Comparison of ENCODE assay signal across 17 cellular contexts in the genomic region with DNA sequence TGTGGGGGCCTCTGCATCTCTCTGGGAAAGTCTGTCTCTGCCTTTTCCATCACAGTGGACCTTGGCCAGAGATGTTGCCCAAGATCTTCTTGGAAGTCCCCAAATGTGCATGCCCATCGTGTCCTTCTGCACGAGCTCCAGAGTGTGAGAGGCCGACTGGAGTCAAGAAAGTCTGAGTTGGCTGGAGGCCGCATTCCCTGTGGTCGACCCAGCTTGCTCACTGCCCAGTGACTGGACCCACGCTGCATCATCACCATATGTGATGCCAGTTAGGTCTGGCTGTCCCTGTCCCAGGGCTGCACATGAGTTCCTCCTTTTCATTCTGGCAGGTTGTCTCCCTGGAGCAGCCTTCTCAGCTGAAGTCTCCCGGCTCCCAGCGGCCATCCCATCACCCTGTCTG.
DNase-seq lines count a peak whose midpoint lies in the region; ATAC-seq and TF ChIP-seq lines count a peak whose summit lies in the region.
"Had no signal": no experiment of that assay in that cellular context is flagged by ENCODE, and none has a peak within 500 bp of the region (broad histone marks: within the 10 kb centered on the region; RNA-seq: fewer than 3 reads in every experiment).

No MANE protein-coding gene starts in this region.

- in situ Hi-C loops in astrocyte of the spinal cord (cut with HindIII; ENCODE audit: low sequenced_read_pairs): no loop called here

- no peaks in the 10 kb centered on the region for H3K27me3 Mint-ChIP-seq in T-helper 1 cell treated with Interleukin-12 subunit alpha and Interleukin-12 subunit beta and Interleukin-4 antibody, amounts not matched to agents 30 μg/mL and 1 μg/mL, for 36 hours (ENCODE audit: low read depth)
- no peaks in the 10 kb centered on the region for H3K27me3 Mint-ChIP-seq in neural crest cell (ENCODE audit: low read depth)

- H3K9me3 Mint-ChIP-seq in T-helper 1 cell treated with Interleukin-12 subunit alpha and Interleukin-12 subunit beta and Interleukin-4 antibody, amounts not matched to agents 30 μg/mL and 1 μg/mL, for 36 hours: peaks cover 12% of the 10 kb centered on the region
- no peaks in the 10 kb centered on the region for H3K9me3 Mint-ChIP-seq in neural crest cell
- H3K9me3 Mint-ChIP-seq: H9 had no signal

- H3K4me3 Mint-ChIP-seq in T-helper 1 cell treated with Interleukin-12 subunit alpha and Interleukin-12 subunit beta and Interleukin-4 antibody, amounts not matched to agents 30 μg/mL and 1 μg/mL, for 36 hours: no peak overlapping the region
- H3K4me3 Mint-ChIP-seq in neural crest cell: no peak overlapping the region
- H3K4me3 Mint-ChIP-seq: H9, neural progenitor cell had no signal

- DNase-seq in T-helper 1 cell (no peak), HCEC 1CT (peak; percentile 14), astrocyte of the spinal cord (ENCODE audit: low read depth, low spot score) (peak; percentile 19), neural crest cell (ENCODE audit: low read depth, low spot score) (no peak), DMS53 treated with DMSO at 0.1 percent for 48 hours (lab: John Stamatoyannopoulos, UW; ENCODE audit: unreplicated experiment) (no peak)
- DNase-seq: activated CD4-positive, CD25-positive, alpha-beta regulatory T cell; H9; NCI-H2081 treated with DMSO at 0.1 percent for 48 hours; NCI-H526 treated with DMSO at 0.1 percent for 48 hours; stimulated activated CD4-positive, alpha-beta T cell treated with anti-CD3 and anti-CD28 coated beads, Interleukin-1b, Interleukin-23, amount 100 ng/mL, for 48 hours; testis had no signal

- ATAC-seq in HG03520 (IDR thresholded peaks at IDR 0.05; ENCODE audit: unreplicated experiment) (no peak), GM21447 (IDR thresholded peaks at IDR 0.05; ENCODE audit: unreplicated experiment) (no peak)

- peaks cover 4% of the 10 kb centered on the region for H3K36me3 Mint-ChIP-seq in T-helper 1 cell treated with Interleukin-12 subunit alpha and Interleukin-12 subunit beta and Interleukin-4 antibody, amounts not matched to agents 30 μg/mL and 1 μg/mL, for 36 hours (ENCODE audit: low read depth)
- no peaks in the 10 kb centered on the region for H3K36me3 Mint-ChIP-seq in neural crest cell (ENCODE audit: low read depth)
- H3K36me3 Mint-ChIP-seq: neural progenitor cell had no signal

- peak overlapping the region; percentile 72 for H3K27ac Mint-ChIP-seq in T-helper 1 cell treated with Interleukin-12 subunit alpha and Interleukin-12 subunit beta and Interleukin-4 antibody, amounts not matched to agents 30 μg/mL and 1 μg/mL, for 36 hours
- H3K27ac Mint-ChIP-seq in neural crest cell (ENCODE audit: unreplicated experiment): peak overlapping the region; percentile 72
- H3K27ac Mint-ChIP-seq: H9 had no signal

- no peak overlapping the region for H3K4me3 ChIP-seq in astrocyte of the spinal cord (ENCODE audit: low read depth, low read length)
- H3K4me3 ChIP-seq: lung, neural progenitor cell, right atrium auricular region, testis had no signal

- TF ChIP-seq CTCF in astrocyte of the spinal cord (IDR thresholded peaks at IDR 0.05; ENCODE audit: low read depth, low read length): no peak
- no peak for TF ChIP-seq CTCF in neural crest cell (conservative IDR thresholded peaks at IDR 0.05)

- peaks cover 54% of the 10 kb centered on the region for H3K4me1 Mint-ChIP-seq in T-helper 1 cell treated with Interleukin-12 subunit alpha and Interleukin-12 subunit beta and Interleukin-4 antibody, amounts not matched to agents 30 μg/mL and 1 μg/mL, for 36 hours (ENCODE audit: low read depth)
- no peaks in the 10 kb centered on the region for H3K4me1 Mint-ChIP-seq in neural crest cell

Comparison
In these comparisons a context has a peak if more than half of its experiments do, and no peak if none do; other contexts are left out.
1. DNase-seq: peak in HCEC 1CT (single experiment) and astrocyte of the spinal cord (single experiment); none in T-helper 1 cell (0 of 5), neural crest cell (single experiment) and DMS53 treated with DMSO at 0.1 percent for 48 hours (single experiment).